Comparison of ENCODE assay signal across 8 cellular contexts in genomic region chr5:132427285-132428146, GRCh38. TPM values are rescaled to one million over a fixed set of nuclear protein-coding genes. Genes with fewer than 3 reads are reported as not detected.
DNase-seq lines count a peak whose midpoint lies in the region; ATAC-seq and TF ChIP-seq lines count a peak whose summit lies in the region.

No MANE protein-coding gene starts in this region.

- H3K36me3 Mint-ChIP-seq in activated naive CD8-positive, alpha-beta T cell treated with anti-CD3 and anti-CD28 coated beads for 36 hours = peaks cover 34% of the 10 kb centered on the region

- peak overlapping the region; percentile 65 for H3K4me3 Mint-ChIP-seq in activated naive CD8-positive, alpha-beta T cell treated with anti-CD3 and anti-CD28 coated beads for 36 hours
- H3K4me3 Mint-ChIP-seq in stimulated activated naive CD8-positive, alpha-beta T cell treated with anti-CD3 and anti-CD28 coated beads, Interleukin-15, amount 100 ng/mL, for 72 hours = peak overlapping the region; percentile 84 to 92

- no peak overlapping the region for H3K4me3 ChIP-seq in HL-60 (replicated peaks; ENCODE audit: insufficient read depth, low read length)

- H3K27ac Mint-ChIP-seq in activated naive CD8-positive, alpha-beta T cell treated with anti-CD3 and anti-CD28 coated beads for 36 hours = peak overlapping the region; percentile 99
- peak overlapping the region; percentile 98 to 100 for H3K27ac Mint-ChIP-seq in stimulated activated naive CD8-positive, alpha-beta T cell treated with anti-CD3 and anti-CD28 coated beads, Interleukin-15, amount 100 ng/mL, for 72 hours

- peaks cover 93% of the 10 kb centered on the region for H3K4me1 Mint-ChIP-seq in activated naive CD8-positive, alpha-beta T cell treated with anti-CD3 and anti-CD28 coated beads for 36 hours
- H3K4me1 Mint-ChIP-seq in stimulated activated naive CD8-positive, alpha-beta T cell treated with anti-CD3 and anti-CD28 coated beads, Interleukin-15, amount 100 ng/mL, for 72 hours = peaks cover 100% of the 10 kb centered on the region

- peak overlapping the region; percentile 93 for H3K27ac ChIP-seq in HL-60 (replicated peaks)

- no peaks in the 10 kb centered on the region for H3K27me3 ChIP-seq in HL-60 (ENCODE audit: insufficient read depth, poor library complexity, severe bottlenecking)

- H3K9me3 Mint-ChIP-seq in activated naive CD8-positive, alpha-beta T cell treated with anti-CD3 and anti-CD28 coated beads for 36 hours = no peaks in the 10 kb centered on the region
- peaks cover 0 to 7% of the 10 kb centered on the region in 2 donors for H3K9me3 Mint-ChIP-seq in stimulated activated naive CD8-positive, alpha-beta T cell treated with anti-CD3 and anti-CD28 coated beads, Interleukin-15, amount 100 ng/mL, for 72 hours

- no peak for TF ChIP-seq CTCF in HL-60 (IDR thresholded peaks at IDR 0.05; ENCODE audit: insufficient read depth, low read length)

- DNase-seq in CD1c-positive myeloid dendritic cell (ENCODE audit: extremely low spot score) (peak; percentile 77), HL-60 (ENCODE audit: low read depth in 1 of 2, low spot score in 1 of 2) (peak in 1 of 2 experiments; percentile 58), SK-N-DZ (ENCODE audit: low spot score) (peak; percentile 50), left lobe of liver (ENCODE audit: low spot score) (peak; percentile 71), HCEC 1CT (no peak)
- peak; percentile 65 for DNase-seq in activated naive CD8-positive, alpha-beta T cell treated with anti-CD3 and anti-CD28 coated beads for 36 hours
- peak; percentile 66 to 72 for DNase-seq in stimulated activated naive CD8-positive, alpha-beta T cell treated with anti-CD3 and anti-CD28 coated beads, Interleukin-15, amount 100 ng/mL, for 72 hours

- no peaks in the 10 kb centered on the region for H3K27me3 Mint-ChIP-seq in activated naive CD8-positive, alpha-beta T cell treated with anti-CD3 and anti-CD28 coated beads for 36 hours
- H3K27me3 Mint-ChIP-seq in stimulated activated naive CD8-positive, alpha-beta T cell treated with anti-CD3 and anti-CD28 coated beads, Interleukin-15, amount 100 ng/mL, for 72 hours = no peaks in the 10 kb centered on the region

- peak; percentile 63 for ATAC-seq in left lobe of liver
- peak; percentile 66 for ATAC-seq in stimulated activated naive CD8-positive, alpha-beta T cell treated with anti-CD3 and anti-CD28 coated beads, Interleukin-15, amount 100 ng/mL, for 72 hours
- no peak for ATAC-seq in HG02610 (IDR thresholded peaks at IDR 0.05; ENCODE audit: unreplicated experiment)

RNA-seq across cellular contexts. Expression of gene SLC22A5, which starts 58.0 kb away (rescaled TPM):
- polyA plus RNA-seq in SK-N-DZ (2014; cell fraction: cytosol; rRNA removed) = 1.3 and 1.5 TPM in 2 replicates
- 2.8 and 7.0 TPM in 2 replicates for polyA plus RNA-seq in SK-N-DZ (2014; cell fraction: nucleus; rRNA removed)
- total RNA-seq in activated naive CD8-positive, alpha-beta T cell treated with anti-CD3 and anti-CD28 coated beads for 36 hours = 1 to 10 TPM; 3.7 to 4.5 TPM
- 8.8 TPM for total RNA-seq in left lobe of liver
